1 cellular context compared by ENCODE assay signal in the genomic region with DNA sequence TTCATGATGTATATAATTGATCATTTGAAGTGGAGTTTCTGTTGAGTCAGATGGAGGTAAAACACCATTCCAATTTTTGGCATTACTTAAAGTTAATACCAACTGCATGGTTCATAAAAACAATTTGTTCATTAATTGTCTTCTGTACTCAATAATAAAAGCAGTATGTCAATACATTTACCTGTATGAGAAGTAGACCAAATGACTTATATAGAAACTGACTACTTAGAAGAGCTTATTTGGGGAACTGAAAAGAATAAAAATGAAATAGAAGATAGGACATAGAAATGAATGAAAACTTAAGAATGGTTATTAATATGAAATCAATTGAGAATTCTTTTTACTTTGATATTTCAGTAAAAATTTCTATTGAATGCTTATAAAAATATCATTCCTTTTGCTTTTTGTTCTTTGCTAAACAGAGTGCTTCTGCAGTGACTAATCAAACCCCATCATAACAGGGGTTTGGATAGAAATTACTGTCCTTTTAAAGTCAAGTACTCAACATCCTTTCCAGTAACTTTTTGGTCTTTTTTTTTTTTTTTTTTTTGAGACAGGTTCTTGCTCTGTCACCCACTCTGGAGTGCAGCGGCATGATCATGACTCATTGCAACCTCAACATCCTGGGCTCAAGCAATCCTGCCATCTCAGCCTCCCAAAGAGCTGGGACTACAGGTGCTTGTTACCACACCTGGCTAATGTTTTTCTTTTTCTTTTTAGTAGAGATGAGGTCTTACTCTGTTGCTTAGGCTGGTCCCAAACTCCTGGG.
TF ChIP-seq lines count a peak whose summit lies in the region.

No MANE protein-coding gene starts in this region.

TF ChIP-seq in GM12878, 131 proteins besides CTCF, POLR2A, EP300 and RAD21 (continued from another document):
- TF ChIP-seq, protein P1, sequence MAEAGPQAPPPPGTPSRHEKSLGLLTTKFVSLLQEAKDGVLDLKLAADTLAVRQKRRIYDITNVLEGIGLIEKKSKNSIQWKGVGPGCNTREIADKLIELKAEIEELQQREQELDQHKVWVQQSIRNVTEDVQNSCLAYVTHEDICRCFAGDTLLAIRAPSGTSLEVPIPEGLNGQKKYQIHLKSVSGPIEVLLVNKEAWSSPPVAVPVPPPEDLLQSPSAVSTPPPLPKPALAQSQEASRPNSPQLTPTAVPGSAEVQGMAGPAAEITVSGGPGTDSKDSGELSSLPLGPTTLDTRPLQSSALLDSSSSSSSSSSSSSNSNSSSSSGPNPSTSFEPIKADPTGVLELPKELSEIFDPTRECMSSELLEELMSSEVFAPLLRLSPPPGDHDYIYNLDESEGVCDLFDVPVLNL (IDR thresholded peaks at IDR 0.05; ENCODE audit: low read depth, low read length): no peak
- no peak for TF ChIP-seq RCOR1 (conservative IDR thresholded peaks at IDR 0.05; ENCODE audit: low read depth, low read length)
- TF ChIP-seq KLF5 (IDR thresholded peaks at IDR 0.05; ENCODE audit: partially characterized antibody): no peak
- TF ChIP-seq BHLHE40 (IDR thresholded peaks at IDR 0.05; ENCODE audit: borderline replicate concordance in 1 of 2, low read depth in 2 of 2, low read length in 1 of 2): no peak
- TF ChIP-seq SPI1 (IDR thresholded peaks at IDR 0.05; ENCODE audit: borderline replicate concordance, insufficient read depth, low read depth, low read length): no peak
- TF ChIP-seq CHD4 (IDR thresholded peaks at IDR 0.05): no peak
- no peak for TF ChIP-seq CBX3 (IDR thresholded peaks at IDR 0.05; ENCODE audit: borderline replicate concordance, low read depth)
- TF ChIP-seq, protein P2, sequence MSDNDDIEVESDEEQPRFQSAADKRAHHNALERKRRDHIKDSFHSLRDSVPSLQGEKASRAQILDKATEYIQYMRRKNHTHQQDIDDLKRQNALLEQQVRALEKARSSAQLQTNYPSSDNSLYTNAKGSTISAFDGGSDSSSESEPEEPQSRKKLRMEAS (IDR thresholded peaks at IDR 0.05; ENCODE audit: low read depth, low read length): no peak
